15 cellular contexts compared by ENCODE assay signal in genomic region chr3:148748323-148748722, GRCh38. TPM values are rescaled to one million over a fixed set of nuclear protein-coding genes. Genes with fewer than 3 reads are reported as not detected.
"Had no signal": no experiment of that assay in that cellular context is flagged by ENCODE, and none has a peak within 500 bp of the region (broad histone marks: within the 10 kb centered on the region; RNA-seq: fewer than 3 reads in every experiment).

No MANE protein-coding gene starts in this region.

- H3K36me3 ChIP-seq: brain microvascular endothelial cell had no signal

- H3K27me3 Mint-ChIP-seq: activated naive CD8-positive, alpha-beta T cell; effector memory CD8-positive, alpha-beta T cell; stimulated activated naive CD8-positive, alpha-beta T cell treated with anti-CD3 and anti-CD28 coated beads, Interleukin-15, Interleukin-2, amounts not matched to agents 100 ng/mL and 50 ng/mL, for 24 hours had no signal

- H3K27ac Mint-ChIP-seq: activated naive CD8-positive, alpha-beta T cell; dendritic cell treated with granulocyte-macrophage colony-stimulating factor and Interleukin-4, amounts not matched to agents 40 ng/mL and 50 ng/mL, for 4 days; effector memory CD8-positive, alpha-beta T cell; stimulated activated naive CD8-positive, alpha-beta T cell treated with anti-CD3 and anti-CD28 coated beads, Interleukin-15, Interleukin-2, amounts not matched to agents 100 ng/mL and 50 ng/mL, for 24 hours; T-helper 1 cell treated with Interleukin-12 subunit alpha and Interleukin-12 subunit beta and Interleukin-4 antibody, amounts not matched to agents 30 μg/mL and 1 μg/mL, for 36 hours had no signal

- DNase-seq: activated CD4-positive, alpha-beta T cell treated with anti-CD3 and anti-CD28 coated beads, Interleukin-2, amount 50 U/mL, for 4 hours; activated effector memory CD4-positive, alpha-beta T cell treated with Interleukin-2 at 50 U/mL for 16 hours; activated T-cell treated with anti-CD3 and anti-CD28 coated beads, Interleukin-2, amount 50 U/mL, for 1 hour; brain microvascular endothelial cell; effector memory CD8-positive, alpha-beta T cell; left colon; stimulated activated CD4-positive, alpha-beta T cell treated with anti-CD3 and anti-CD28 coated beads, Interleukin-2, amount 100 ng/mL, for 48 hours; stimulated activated CD8-positive, alpha-beta memory T cell treated with anti-CD3 and anti-CD28 coated beads, Interleukin-4, amount 100 ng/mL, for 48 hours; testis had no signal

- H3K4me1 ChIP-seq: testis had no signal

- ATAC-seq: activated CD4-positive, CD25-positive, alpha-beta regulatory T cell treated with anti-CD3 and anti-CD28 coated beads, Interleukin-2, amount 50 U/mL, for 24 hours; effector memory CD8-positive, alpha-beta T cell; left colon had no signal

- H3K4me3 ChIP-seq: testis had no signal

- H3K9me3 ChIP-seq: testis had no signal

- H3K27ac ChIP-seq: brain microvascular endothelial cell, testis had no signal

- H3K27me3 ChIP-seq: brain microvascular endothelial cell, testis had no signal

- H3K9me3 Mint-ChIP-seq: dendritic cell treated with granulocyte-macrophage colony-stimulating factor and Interleukin-4, amounts not matched to agents 40 ng/mL and 50 ng/mL, for 4 days; effector memory CD8-positive, alpha-beta T cell; stimulated activated naive CD8-positive, alpha-beta T cell treated with anti-CD3 and anti-CD28 coated beads, Interleukin-15, Interleukin-2, amounts not matched to agents 100 ng/mL and 50 ng/mL, for 24 hours; T-helper 1 cell treated with Interleukin-12 subunit alpha and Interleukin-12 subunit beta and Interleukin-4 antibody, amounts not matched to agents 30 μg/mL and 1 μg/mL, for 36 hours had no signal

- H3K4me3 Mint-ChIP-seq: activated naive CD8-positive, alpha-beta T cell; dendritic cell treated with granulocyte-macrophage colony-stimulating factor and Interleukin-4, amounts not matched to agents 40 ng/mL and 50 ng/mL, for 4 days; effector memory CD8-positive, alpha-beta T cell; stimulated activated naive CD8-positive, alpha-beta T cell treated with anti-CD3 and anti-CD28 coated beads, Interleukin-15, Interleukin-2, amounts not matched to agents 100 ng/mL and 50 ng/mL, for 24 hours; T-helper 1 cell treated with Interleukin-12 subunit alpha and Interleukin-12 subunit beta and Interleukin-4 antibody, amounts not matched to agents 30 μg/mL and 1 μg/mL, for 36 hours had no signal

- H3K36me3 Mint-ChIP-seq: activated naive CD8-positive, alpha-beta T cell had no signal

RNA-seq across cellular contexts. Expression of gene AGTR1, which starts 50.6 kb away (rescaled TPM):
- total RNA-seq: lung microvascular endothelial cell had no signal
